In the genomic region with DNA sequence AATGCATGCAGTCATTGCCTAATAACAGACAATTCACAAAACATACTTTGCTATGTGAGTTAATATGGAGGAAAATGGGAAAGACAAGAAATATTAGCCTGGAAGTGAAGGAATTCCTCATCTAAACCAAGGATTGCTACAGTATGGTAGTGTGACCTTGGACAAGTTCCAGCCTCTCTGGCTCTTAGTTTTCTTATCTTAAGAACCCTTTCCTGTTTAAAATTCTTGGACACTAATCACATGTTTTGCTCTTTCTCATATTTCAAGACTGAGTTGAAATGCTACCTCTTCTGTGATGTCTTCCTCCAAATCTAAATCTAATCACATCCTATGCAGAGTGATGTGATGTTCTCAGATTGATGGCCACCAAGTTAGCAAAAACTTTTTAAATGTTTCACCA, we compare ENCODE assay signal across 12 cellular contexts. TPM values are rescaled to one million over a fixed set of nuclear protein-coding genes. Genes with fewer than 3 reads are reported as not detected.
DNase-seq lines count a peak whose midpoint lies in the region; ATAC-seq and TF ChIP-seq lines count a peak whose summit lies in the region.
"Had no signal": no experiment of that assay in that cellular context is flagged by ENCODE, and none has a peak within 500 bp of the region (broad histone marks: within the 10 kb centered on the region; RNA-seq: fewer than 3 reads in every experiment).

No MANE protein-coding gene starts in this region.

- H3K4me3 Mint-ChIP-seq in natural killer cell treated with Interleukin-12 subunit alpha and Interleukin-12 subunit beta and Interleukin-15 and Interleukin-18, amount 100 ng/mL, for 72 hours, result no peak overlapping the region

- H3K27ac Mint-ChIP-seq in natural killer cell treated with Interleukin-12 subunit alpha and Interleukin-12 subunit beta and Interleukin-15 and Interleukin-18, amount 100 ng/mL, for 72 hours, result no peak overlapping the region

- no peaks in the 10 kb centered on the region for H3K27me3 Mint-ChIP-seq in natural killer cell treated with Interleukin-12 subunit alpha and Interleukin-12 subunit beta and Interleukin-15 and Interleukin-18, amount 100 ng/mL, for 72 hours

- H3K27me3 ChIP-seq in WERI-Rb-1 (ENCODE audit: insufficient read depth, low read depth, severe bottlenecking), result no peaks in the 10 kb centered on the region

- no peaks in the 10 kb centered on the region for H3K4me1 Mint-ChIP-seq in natural killer cell treated with Interleukin-12 subunit alpha and Interleukin-12 subunit beta and Interleukin-15 and Interleukin-18, amount 100 ng/mL, for 72 hours (ENCODE audit: low read depth in 2 of 2)

- no peaks in the 10 kb centered on the region for H3K36me3 ChIP-seq in HEK293 (ENCODE audit: control insufficient read depth in 2 of 2, insufficient read depth in 1 of 2, low read length in 2 of 2)
- no peaks in the 10 kb centered on the region for H3K36me3 ChIP-seq in WERI-Rb-1

- H3K4me3 ChIP-seq in HEK293 (ENCODE audit: low read depth, low read length) (no peak overlapping the region), fibroblast of the aortic adventitia (ENCODE audit: low read depth, low read length) (no peak overlapping the region), retinal pigment epithelial cell (ENCODE audit: low read length) (no peak overlapping the region), WERI-Rb-1 (ENCODE audit: low read depth, low read length) (no peak overlapping the region)

- peaks cover 4% of the 10 kb centered on the region for H3K36me3 Mint-ChIP-seq in natural killer cell treated with Interleukin-12 subunit alpha and Interleukin-12 subunit beta and Interleukin-15 and Interleukin-18, amount 100 ng/mL, for 72 hours

- no peak overlapping the region for H3K27ac ChIP-seq in HEK293 (ENCODE audit: extremely low read depth, low read depth, low read length)
- H3K27ac ChIP-seq in WERI-Rb-1, result no peak overlapping the region

- peak; percentile 90 for DNase-seq in amniotic epithelial cell (ENCODE audit: low read depth)
- DNase-seq in fibroblast of the aortic adventitia (ENCODE audit: low read depth), result peak; percentile 80
- DNase-seq in retinal pigment epithelial cell (ENCODE audit: low read depth), result peak; percentile 60
- no peak for DNase-seq in WERI-Rb-1
- no peak for DNase-seq in cardiac septum (ENCODE audit: low spot score)
- DNase-seq in natural killer cell treated with Interleukin-12 subunit alpha and Interleukin-12 subunit beta and Interleukin-15 and Interleukin-18, amount 100 ng/mL, for 72 hours (ENCODE audit: low spot score), result no peak
- no peak for DNase-seq in activated T-cell treated with anti-CD3 and anti-CD28 coated beads, Interleukin-2, amount 50 U/mL, for 48 hours
- DNase-seq: DMS 273 treated with DMSO at 0.1 percent for 48 hours, Kasumi-1, NCI-H1417 treated with DMSO at 0.1 percent for 48 hours, SHP77 treated with DMSO at 0.1 percent for 48 hours had no signal

- POLR2A ChIA-PET in HEK293 (lab: Yijun Ruan, JAX), result no interaction called here

- H3K9me3 Mint-ChIP-seq in natural killer cell treated with Interleukin-12 subunit alpha and Interleukin-12 subunit beta and Interleukin-15 and Interleukin-18, amount 100 ng/mL, for 72 hours, result peaks cover 7% of the 10 kb centered on the region

- CTCF ChIA-PET in HEK293 (lab: Yijun Ruan, JAX), result no interaction called here

- intact Hi-C loops in cardiac septum (cut with DNase I), result no loop called here

- H3K4me1 ChIP-seq in HEK293 (ENCODE audit: control insufficient read depth, insufficient read depth, low read length), result peaks cover 7% of the 10 kb centered on the region

- no peaks in the 10 kb centered on the region for H3K9me3 ChIP-seq in HEK293 (ENCODE audit: control insufficient read depth, insufficient read depth, low read depth, low read length)
- H3K9me3 ChIP-seq in WERI-Rb-1 (ENCODE audit: severe bottlenecking), result no peaks in the 10 kb centered on the region

- TF ChIP-seq CTCF in HEK293 (tag by site-specific recombination; IDR thresholded peaks at IDR 0.05) (no peak), fibroblast of the aortic adventitia (IDR thresholded peaks at IDR 0.05; ENCODE audit: insufficient read depth, low read length) (no peak), retinal pigment epithelial cell (conservative IDR thresholded peaks at IDR 0.05; ENCODE audit: low read depth, low read length) (no peak), WERI-Rb-1 (IDR thresholded peaks at IDR 0.05; ENCODE audit: low read depth, low read length) (no peak)

- no peak for ATAC-seq in natural killer cell treated with Interleukin-12 subunit alpha and Interleukin-12 subunit beta and Interleukin-15 and Interleukin-18, amount 100 ng/mL, for 72 hours

TF ChIP-seq in HEK293, 187 proteins besides CTCF, POLR2A, EP300 and RAD21:
- TF ChIP-seq SP7 (tag by site-specific recombination; IDR thresholded peaks at IDR 0.05) (peak; percentile 48), KLF16 (tag by site-specific recombination; IDR thresholded peaks at IDR 0.05) (no peak)

RNA-seq across cellular contexts. Expression of gene ADAM23, which starts 20.8 kb away (rescaled TPM):
- total RNA-seq in fibroblast of the aortic adventitia (ENCODE audit: low replicate concordance), result 1.9 and 7.8 TPM in 2 replicates
- total RNA-seq in cardiac septum, result 78.7 TPM
- total RNA-seq in natural killer cell treated with Interleukin-12 subunit alpha and Interleukin-12 subunit beta and Interleukin-15 and Interleukin-18, amount 100 ng/mL, for 72 hours, result not detected

Comparison
In these comparisons a context has a peak if more than half of its experiments do, and no peak if none do; other contexts are left out.
1. DNase-seq: peak in amniotic epithelial cell (single experiment), fibroblast of the aortic adventitia (single experiment) and retinal pigment epithelial cell (single experiment); none in WERI-Rb-1 (single experiment), cardiac septum (single experiment), natural killer cell treated with Interleukin-12 subunit alpha and Interleukin-12 subunit beta and Interleukin-15 and Interleukin-18, amount 100 ng/mL, for 72 hours (single experiment) and activated T-cell treated with anti-CD3 and anti-CD28 coated beads, Interleukin-2, amount 50 U/mL, for 48 hours (0 of 2).